8 cellular contexts compared by ENCODE assay signal in genomic region chr12:6532927-6533652, GRCh38. TPM values are rescaled to one million over a fixed set of nuclear protein-coding genes. Genes with fewer than 3 reads are reported as not detected.
DNase-seq lines count a peak whose midpoint lies in the region; ATAC-seq and TF ChIP-seq lines count a peak whose summit lies in the region.

No MANE protein-coding gene starts in this region.

- H3K4me2 ChIP-seq in neural progenitor cell: peak overlapping the region; percentile 99

- H3K4me1 Mint-ChIP-seq in activated naive CD4-positive, alpha-beta T cell treated with anti-CD3 and anti-CD28 coated beads, Interleukin-2, amount 50 U/mL, for 24 hours: peaks cover 29% of the 10 kb centered on the region
- H3K4me1 Mint-ChIP-seq in neural progenitor cell: peaks cover 50% of the 10 kb centered on the region

- no peaks in the 10 kb centered on the region for H3K9me3 ChIP-seq in neural progenitor cell (ENCODE audit: low read depth)

- H3K4me3 ChIP-seq in neural progenitor cell: peak overlapping the region; percentile 89

- TF ChIP-seq CTCF in GM13976 (IDR thresholded peaks at IDR 0.05; ENCODE audit: borderline replicate concordance, control extremely low read depth, extremely low read depth, insufficient read depth, missing control alignments): no peak
- no peak for TF ChIP-seq CTCF in neural progenitor cell (IDR thresholded peaks at IDR 0.05)

- H3K27me3 ChIP-seq in neural progenitor cell: no peaks in the 10 kb centered on the region

- no peaks in the 10 kb centered on the region for H3K27me3 Mint-ChIP-seq in activated naive CD4-positive, alpha-beta T cell treated with anti-CD3 and anti-CD28 coated beads, Interleukin-2, amount 50 U/mL, for 24 hours
- peaks cover 20% of the 10 kb centered on the region for H3K27me3 Mint-ChIP-seq in neural progenitor cell (ENCODE audit: insufficient read depth, low read depth)

- H3K27ac Mint-ChIP-seq in activated naive CD4-positive, alpha-beta T cell treated with anti-CD3 and anti-CD28 coated beads, Interleukin-2, amount 50 U/mL, for 24 hours: peak overlapping the region; percentile 98
- H3K27ac Mint-ChIP-seq in neural progenitor cell: peak overlapping the region; percentile 93

- in situ Hi-C loops in GM13976 (cut with MboI; ENCODE audit: low sequenced_read_pairs, unreplicated experiment): no loop called here

- peak; percentile 15 for ATAC-seq in HG03108 (IDR thresholded peaks at IDR 0.05; ENCODE audit: unreplicated experiment)

- H2AFZ ChIP-seq in neural progenitor cell (replicated peaks): no peak overlapping the region

- peaks cover 57% of the 10 kb centered on the region for H3K79me2 ChIP-seq in neural progenitor cell (ENCODE audit: low read depth)

- H3K36me3 ChIP-seq in neural progenitor cell: peaks cover 6% of the 10 kb centered on the region

- H3K4me3 Mint-ChIP-seq in activated naive CD4-positive, alpha-beta T cell treated with anti-CD3 and anti-CD28 coated beads, Interleukin-2, amount 50 U/mL, for 24 hours: peak overlapping the region; percentile 98
- H3K4me3 Mint-ChIP-seq in neural progenitor cell: peak overlapping the region; percentile 95

- H4K20me1 ChIP-seq in neural progenitor cell (ENCODE audit: low read depth): peaks cover 47% of the 10 kb centered on the region

- peak overlapping the region; percentile 40 for H3K9ac ChIP-seq in neural progenitor cell

- H3K4me1 ChIP-seq in neural progenitor cell: peaks cover 29% of the 10 kb centered on the region

- DNase-seq in AG08395 (ENCODE audit: low spot score) (peak; percentile 59), GM13976 (ENCODE audit: low spot score) (peak; percentile 71), NCI-H510A treated with DMSO at 0.1 percent for 48 hours (lab: John Stamatoyannopoulos, UW) (peak; percentile 20), globus pallidus (ENCODE audit: low spot score) (peak; percentile 87), neural progenitor cell (ENCODE audit: low spot score) (peak; percentile 85), SK-N-DZ (ENCODE audit: low spot score) (no peak)

- H3K36me3 Mint-ChIP-seq in activated naive CD4-positive, alpha-beta T cell treated with anti-CD3 and anti-CD28 coated beads, Interleukin-2, amount 50 U/mL, for 24 hours: peaks cover 18% of the 10 kb centered on the region
- peaks cover 41% of the 10 kb centered on the region for H3K36me3 Mint-ChIP-seq in neural progenitor cell

- H3F3A ChIP-seq in neural progenitor cell (ENCODE audit: low read depth): peaks cover 81% of the 10 kb centered on the region

- H3K9me3 Mint-ChIP-seq in activated naive CD4-positive, alpha-beta T cell treated with anti-CD3 and anti-CD28 coated beads, Interleukin-2, amount 50 U/mL, for 24 hours: no peaks in the 10 kb centered on the region
- H3K9me3 Mint-ChIP-seq in neural progenitor cell: no peaks in the 10 kb centered on the region

- H3K27ac ChIP-seq in neural progenitor cell: peak overlapping the region; percentile 85

RNA-seq across cellular contexts. Expression of gene GAPDH, which starts 1.2 kb away (rescaled TPM):
- total RNA-seq in neural progenitor cell (ENCODE audit: low replicate concordance): 3,866 and 6,177 TPM in 2 replicates
- polyA plus RNA-seq in SK-N-DZ (2014; cell fraction: cytosol; rRNA removed): 4,691 and 5,509 TPM in 2 replicates
- polyA plus RNA-seq in SK-N-DZ (2014; cell fraction: nucleus; rRNA removed): 2,355 and 2,713 TPM in 2 replicates

RNA-seq across cellular contexts. Expression of gene IFFO1, which starts 22.8 kb away (rescaled TPM):
- 9.9 and 21.1 TPM in 2 replicates for total RNA-seq in neural progenitor cell (ENCODE audit: low replicate concordance)
- 21.3 and 26.0 TPM in 2 replicates for polyA plus RNA-seq in SK-N-DZ (2014; cell fraction: cytosol; rRNA removed)
- polyA plus RNA-seq in SK-N-DZ (2014; cell fraction: nucleus; rRNA removed): 84.3 and 84.6 TPM in 2 replicates

RNA-seq across cellular contexts. Expression of gene NOP2, which starts 35.0 kb away (rescaled TPM):
- total RNA-seq in neural progenitor cell (ENCODE audit: low replicate concordance): 43.8 and 47.8 TPM in 2 replicates
- 98.4 and 102 TPM in 2 replicates for polyA plus RNA-seq in SK-N-DZ (2014; cell fraction: cytosol; rRNA removed)
- polyA plus RNA-seq in SK-N-DZ (2014; cell fraction: nucleus; rRNA removed): 461 and 536 TPM in 2 replicates

RNA-seq across cellular contexts. Expression of gene NCAPD2, which starts 39.2 kb away (rescaled TPM):
- total RNA-seq in neural progenitor cell (ENCODE audit: low replicate concordance): 113 and 120 TPM in 2 replicates
- 91.5 and 151 TPM in 2 replicates for polyA plus RNA-seq in SK-N-DZ (2014; cell fraction: cytosol; rRNA removed)
- 64.8 and 103 TPM in 2 replicates for polyA plus RNA-seq in SK-N-DZ (2014; cell fraction: nucleus; rRNA removed)

RNA-seq across cellular contexts. Expression of gene MRPL51, which starts 40.0 kb away (rescaled TPM):
- total RNA-seq in neural progenitor cell (ENCODE audit: low replicate concordance): 95.2 and 143 TPM in 2 replicates
- 305 and 306 TPM in 2 replicates for polyA plus RNA-seq in SK-N-DZ (2014; cell fraction: cytosol; rRNA removed)
- polyA plus RNA-seq in SK-N-DZ (2014; cell fraction: nucleus; rRNA removed): 213 and 223 TPM in 2 replicates
